ENCODE assay signal across 8 cellular contexts in the genomic region with DNA sequence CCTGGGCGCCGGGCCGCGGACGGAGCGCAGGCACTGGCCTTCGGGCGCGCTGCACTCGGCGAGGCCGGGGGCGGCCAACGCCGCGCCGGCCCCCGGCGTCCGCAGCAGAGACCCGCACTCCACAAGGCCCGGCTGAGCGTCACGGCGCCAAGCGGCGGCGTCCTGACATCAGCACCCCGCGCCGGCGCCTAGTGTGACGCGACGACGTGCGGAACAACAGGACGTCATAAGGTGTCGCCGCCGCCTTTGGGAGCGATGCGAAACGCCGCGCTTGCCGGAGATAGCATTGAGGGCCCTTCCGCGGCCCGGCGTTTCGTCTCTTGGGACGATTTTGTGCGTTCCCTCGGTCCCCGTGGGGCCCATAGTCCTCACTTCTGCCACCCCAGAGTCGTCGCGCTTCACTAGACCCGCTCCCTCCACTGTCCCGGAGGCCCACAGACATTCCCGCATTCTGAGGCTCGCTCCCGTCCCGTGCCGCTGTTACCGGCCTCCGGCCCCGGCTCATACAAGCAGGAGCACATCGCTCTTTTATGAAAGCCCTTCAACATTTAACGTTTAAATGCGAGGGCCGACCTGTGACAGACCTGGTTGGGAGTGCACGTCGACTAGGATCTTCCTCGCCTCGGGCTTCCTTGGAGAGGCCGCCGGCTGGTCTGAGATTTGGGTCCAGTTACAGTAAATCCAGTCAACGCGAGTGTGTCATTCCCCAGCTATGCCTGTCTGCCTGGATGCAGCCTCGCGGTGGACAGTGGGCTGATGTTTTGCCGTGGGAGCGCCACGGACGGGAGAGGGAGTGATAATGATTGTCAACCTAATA. TPM values are rescaled to one million over a fixed set of nuclear protein-coding genes. Genes with fewer than 3 reads are reported as not detected.
A peak's percentile ranks its signal among the peaks of the same experiment; 100 is the strongest.
DNase-seq lines count a peak whose midpoint lies in the region; ATAC-seq and TF ChIP-seq lines count a peak whose summit lies in the region.

A gene (minus strand): TSS at position 143 of the 817 bp plus-strand sequence. CDS start 306 bp downstream, outside the sequence.

- no peaks in the 10 kb centered on the region for H3F3A ChIP-seq in OCI-LY1 (ENCODE audit: insufficient read depth, low read length)

- peak within 1 kb of the TSS; percentile 100 for H3K9ac ChIP-seq in OCI-LY1 (ENCODE audit: low read length)

- peaks cover 43% of the 10 kb centered on the region for H3K79me2 ChIP-seq in OCI-LY1 (ENCODE audit: insufficient read depth, low read length)

- H3K36me3 ChIP-seq in OCI-LY1 (ENCODE audit: insufficient read depth, low read length), result peaks cover 22% of the 10 kb centered on the region; the same call in 1 of the 2 replicates

- H3K9me2 ChIP-seq in OCI-LY1 (ENCODE audit: low read depth, low read length), result no peaks in the 10 kb centered on the region

- no peak within 1 kb of the TSS for H2AFZ ChIP-seq in OCI-LY1 (ENCODE audit: low read length)

- H3K4me3 ChIP-seq in OCI-LY1 (ENCODE audit: low read depth, low read length, poor library complexity, severe bottlenecking) (peak within 1 kb of the TSS; percentile 99), epithelial cell of esophagus (ENCODE audit: low read length) (peak within 1 kb of the TSS; percentile 96)

- no peaks in the 10 kb centered on the region for H4K20me1 ChIP-seq in OCI-LY1 (ENCODE audit: insufficient read depth, low read length)

- H3K27ac ChIP-seq in OCI-LY1 (ENCODE audit: low read depth, low read length, poor library complexity, severe bottlenecking), result peak within 1 kb of the TSS; percentile 11

- in situ Hi-C loops in Caki2 (cut with HindIII; ENCODE audit: low pct_unique_long_range_greater_than_20kb, low sequenced_read_pairs), result no loop called here

- peak; percentile 75 for DNase-seq in Caki2 (ENCODE audit: low read depth)
- peak in 74 of 76 experiments; percentile 33 to 91 (median 81) for DNase-seq in HUDEP-2 (lab: John Stamatoyannopoulos, UW; ENCODE audit: unreplicated experiment in 76 of 76)
- peak; percentile 90 for DNase-seq in activated T-cell treated with anti-CD3 and anti-CD28 coated beads for 1 hour (ENCODE audit: low read depth)
- DNase-seq in epithelial cell of esophagus (ENCODE audit: low read depth), result peak; percentile 94
- DNase-seq in mucosa of gallbladder (ENCODE audit: low spot score), result peak; percentile 94
- peak; percentile 92 for DNase-seq in stimulated activated CD8-positive, alpha-beta memory T cell treated with anti-CD3 and anti-CD28 coated beads, Interleukin-4, amount 100 ng/mL, for 24 hours (ENCODE audit: low read depth)

- TF ChIP-seq CTCF in OCI-LY1 (IDR thresholded peaks at IDR 0.05; ENCODE audit: low read length), result no peak
- TF ChIP-seq CTCF in epithelial cell of esophagus (IDR thresholded peaks at IDR 0.05; ENCODE audit: insufficient read depth, low read depth, low read length, missing control alignments), result no peak

- peaks cover 25% of the 10 kb centered on the region for H3K4me1 ChIP-seq in OCI-LY1 (ENCODE audit: insufficient read depth, low read length, severe bottlenecking)

- peak; percentile 85 for ATAC-seq in GM21390 (IDR thresholded peaks at IDR 0.05; ENCODE audit: unreplicated experiment)

- H3K4me2 ChIP-seq in OCI-LY1 (ENCODE audit: low read length), result peak within 1 kb of the TSS; percentile 89

- H3K27me3 ChIP-seq in OCI-LY1 (ENCODE audit: insufficient read depth, low read length), result peaks cover 13% of the 10 kb centered on the region; the same call in 1 of the 2 replicates

- H3K9me3 ChIP-seq in OCI-LY1 (ENCODE audit: low read length), result no peaks in the 10 kb centered on the region

RNA-seq across cellular contexts. Expression of the gene that starts here (rescaled TPM):
- total RNA-seq in Caki2 (2014; rRNA removed; shearing (Covaris generic); ENCODE audit: low replicate concordance), result 51.1 and 81.8 TPM in 2 replicates
- 117 TPM for total RNA-seq in mucosa of gallbladder

Comparison
In these comparisons a context has a peak if more than half of its experiments do, and no peak if none do; other contexts are left out.
1. Peak in every context shown above with its lines: DNase-seq, ATAC-seq, H3K4me3 ChIP-seq and H3K27ac ChIP-seq.